ENCODE assay signal across 23 cellular contexts in genomic region chr17:78237403-78238012, GRCh38. TPM values are rescaled to one million over a fixed set of nuclear protein-coding genes. Genes with fewer than 3 reads are reported as not detected.
DNase-seq lines count a peak whose midpoint lies in the region; ATAC-seq, FAIRE-seq and TF ChIP-seq lines count a peak whose summit lies in the region.
"Had no signal": no experiment of that assay in that cellular context is flagged by ENCODE, and none has a peak within 500 bp of the region (broad histone marks: within the 10 kb centered on the region; RNA-seq: fewer than 3 reads in every experiment).

No MANE protein-coding gene starts in this region.

- POLR2A ChIA-PET in SK-N-SH (lab: Yijun Ruan, JAX): interaction anchor here (0.7 to 2.1 kb wide), 5 partner anchors 10 to 18 kb away, joined by 3 to 16 read pairs (median 7); no protein-coding TSS in a partner anchor
- POLR2A ChIA-PET in CD8-positive, alpha-beta memory T cell (lab: Charles Lee): no interaction called here

- H3K4me1 ChIP-seq in SK-N-SH (ENCODE audit: control insufficient read depth in 1 of 2, insufficient read depth in 2 of 2, low read depth in 1 of 2, low read length in 1 of 2) (peaks cover 0 to 32% of the 10 kb centered on the region in 2 experiments; a peak in 1 of 4 replicates), small intestine (ENCODE audit: control insufficient read depth in 2 of 2, insufficient read depth in 1 of 2, low read depth in 1 of 2, low read length in 1 of 2) (no peaks in the 10 kb centered on the region), spleen (peaks cover 3 to 39% (median 13%) of the 10 kb centered on the region in 6 donors)
- H3K4me1 ChIP-seq in CD8-positive, alpha-beta memory T cell (ENCODE audit: insufficient read depth, low read length): no peaks in the 10 kb centered on the region
- H3K4me1 ChIP-seq: A549 had no signal

- peaks cover 3 to 5% (median 5%) of the 10 kb centered on the region in 3 donors for H3K4me1 Mint-ChIP-seq in CD8-positive, alpha-beta memory T cell

- TF ChIP-seq EP300 in SK-N-SH (IDR thresholded peaks at IDR 0.05; ENCODE audit: borderline replicate concordance in 1 of 2, low read depth in 1 of 2, low read length in 1 of 2): no peak

- TF ChIP-seq CTCF in SK-N-SH (IDR thresholded peaks at IDR 0.05) (no peak), spleen (IDR thresholded peaks at IDR 0.05 in 8 of 11, conservative IDR thresholded peaks at IDR 0.05 in 3 of 11) (no peak)

- no peak overlapping the region for H3K9ac ChIP-seq in SK-N-SH

- WGBS in SK-N-SH (ENCODE audit: low lambda C conversion rate): 73% methylated on average over 9 of the region's 11 CpGs
- 66 to 83% (median 77%) methylated on average over 10 to 11 of the region's 11 CpGs for WGBS in small intestine, 3 donors
- WGBS in spleen, 5 donors: 56 to 77% (median 73%) methylated on average over 8 to 11 of the region's 11 CpGs

- no peak overlapping the region for H2AFZ ChIP-seq in SK-N-SH (ENCODE audit: low read depth)

- H3K27me3 ChIP-seq in SK-N-SH (ENCODE audit: insufficient read depth) (peaks cover 5% of the 10 kb centered on the region; the same call in 1 of the 2 replicates), small intestine (ENCODE audit: control insufficient read depth in 2 of 2, insufficient read depth in 2 of 2, low read length in 2 of 2) (peaks cover 0 to 4% of the 10 kb centered on the region in 2 donors), spleen (replicated peaks in 1 of 7) (peaks cover 0 to 19% (median 8%) of the 10 kb centered on the region in 7 donors)
- no peaks in the 10 kb centered on the region for H3K27me3 ChIP-seq in CD8-positive, alpha-beta memory T cell (ENCODE audit: insufficient read depth, low read length, poor library complexity, severe bottlenecking)

- no peaks in the 10 kb centered on the region for H3K36me3 Mint-ChIP-seq in CD8-positive, alpha-beta memory T cell
- H3K36me3 Mint-ChIP-seq: activated naive CD4-positive, alpha-beta T cell treated with anti-CD3 and anti-CD28 coated beads, Interleukin-2, amount 10 ng/mL, durations not matched to agents 7 days and 5 days had no signal

- ATAC-seq in SK-N-SH treated with all-trans-retinoic acid at 6 μM for 48 hours: no peak
- ATAC-seq: A549; activated CD4-positive, alpha-beta T cell treated with anti-CD3 and anti-CD28 coated beads for 36 hours had no signal

- peak; percentile 77 for DNase-seq in SK-N-SH
- peak; percentile 33 for DNase-seq in amniotic epithelial cell (ENCODE audit: low read depth)
- peak; percentile 89 for DNase-seq in medulla oblongata (ENCODE audit: extremely low spot score)
- peak; percentile 92 for DNase-seq in superior temporal gyrus (ENCODE audit: extremely low spot score)
- DNase-seq in small intestine: no peak
- DNase-seq in CD8-positive, alpha-beta memory T cell: no peak
- no peak for DNase-seq in spleen
- DNase-seq: activated CD4-positive, alpha-beta T cell treated with anti-CD3 and anti-CD28 coated beads for 36 hours; activated CD8-positive, alpha-beta memory T cell treated with anti-CD3 and anti-CD28 coated beads, Interleukin-2, amount 50 U/mL, for 48 hours; activated naive CD4-positive, alpha-beta T cell treated with anti-CD3 and anti-CD28 coated beads, Interleukin-2, amount 10 ng/mL, durations not matched to agents 7 days and 5 days; COR-L47; NCI-H2081 treated with DMSO at 0.1 percent for 48 hours; nephron progenitor cell; stimulated activated CD4-positive, alpha-beta T cell treated with anti-CD3 and anti-CD28 coated beads, Interleukin-4, amount 100 ng/mL, for 4 hours; T-helper 9 cell; upper lobe of left lung had no signal

- H3K36me3 ChIP-seq in SK-N-SH (replicated peaks in 1 of 2; ENCODE audit: control insufficient read depth in 1 of 2, insufficient read depth in 2 of 2, low read length in 1 of 2) (no peaks in the 10 kb centered on the region), small intestine (ENCODE audit: control insufficient read depth in 2 of 2, insufficient read depth in 2 of 2, low read length in 2 of 2) (no peaks in the 10 kb centered on the region), spleen (no peaks in the 10 kb centered on the region)
- H3K36me3 ChIP-seq in CD8-positive, alpha-beta memory T cell (ENCODE audit: insufficient read depth, low read length): no peaks in the 10 kb centered on the region
- H3K36me3 ChIP-seq: upper lobe of left lung had no signal

- no peak overlapping the region for H3K4me3 Mint-ChIP-seq in CD8-positive, alpha-beta memory T cell
- H3K4me3 Mint-ChIP-seq: activated CD4-positive, alpha-beta T cell treated with anti-CD3 and anti-CD28 coated beads for 36 hours; activated naive CD4-positive, alpha-beta T cell treated with anti-CD3 and anti-CD28 coated beads, Interleukin-2, amount 10 ng/mL, durations not matched to agents 7 days and 5 days; nephron progenitor cell had no signal

- no peak for TF ChIP-seq RAD21 in SK-N-SH (IDR thresholded peaks at IDR 0.05; ENCODE audit: low read length)

- no peaks in the 10 kb centered on the region for H3F3A ChIP-seq in SK-N-SH (replicated peaks; ENCODE audit: insufficient read depth)

- peaks cover 8 to 10% of the 10 kb centered on the region in 2 donors for H3K27me3 Mint-ChIP-seq in CD8-positive, alpha-beta memory T cell

- intact Hi-C loops in spleen (cut with DNase I; ENCODE audit: low total_unique reads): no loop called here

- no peak for TF ChIP-seq POLR2A in spleen (IDR thresholded peaks at IDR 0.05)

- H3K27ac Mint-ChIP-seq in CD8-positive, alpha-beta memory T cell: no peak overlapping the region
- H3K27ac Mint-ChIP-seq: activated CD4-positive, alpha-beta T cell treated with anti-CD3 and anti-CD28 coated beads for 36 hours; activated naive CD4-positive, alpha-beta T cell treated with anti-CD3 and anti-CD28 coated beads, Interleukin-2, amount 10 ng/mL, durations not matched to agents 7 days and 5 days had no signal

- H3K4me3 ChIP-seq in SK-N-SH (ENCODE audit: low read depth in 2 of 2, low read length in 1 of 2) (no peak overlapping the region), small intestine (ENCODE audit: low read depth in 1 of 2, low read length in 2 of 2) (no peak overlapping the region), spleen (no peak overlapping the region)
- H3K4me3 ChIP-seq in CD8-positive, alpha-beta memory T cell (ENCODE audit: low read length): no peak overlapping the region
- H3K4me3 ChIP-seq: A549, lung, upper lobe of left lung had no signal

- H3K9me2 ChIP-seq in SK-N-SH: no peaks in the 10 kb centered on the region

- no peak overlapping the region for H3K4me2 ChIP-seq in SK-N-SH
- H3K4me2 ChIP-seq: A549 had no signal

- FAIRE-seq in small intestine (lab: Jason Lieb, UNC): no peak
- FAIRE-seq: A549, bronchial epithelial cell, G401.6, GM12891, H54 had no signal

- no peaks in the 10 kb centered on the region for H3K79me2 ChIP-seq in SK-N-SH (ENCODE audit: insufficient read depth)

- no peaks in the 10 kb centered on the region for H3K9me3 ChIP-seq in SK-N-SH
- H3K9me3 ChIP-seq in small intestine (ENCODE audit: control insufficient read depth, low read depth): no peaks in the 10 kb centered on the region
- H3K9me3 ChIP-seq in CD8-positive, alpha-beta memory T cell (ENCODE audit: low read length): no peaks in the 10 kb centered on the region
- H3K9me3 ChIP-seq in spleen: no peaks in the 10 kb centered on the region
- H3K9me3 ChIP-seq: A549, upper lobe of left lung had no signal

- CTCF ChIA-PET in SK-N-SH (lab: Yijun Ruan, JAX): interaction anchor here (0.6 to 6.4 kb wide), 9 partner anchors 10 to 1040 kb away, joined by 3 to 95 read pairs (median 7); no protein-coding TSS in a partner anchor
- CTCF ChIA-PET in CD8-positive, alpha-beta memory T cell (lab: Charles Lee): no interaction called here

- H4K20me1 ChIP-seq in SK-N-SH (ENCODE audit: insufficient read depth): no peaks in the 10 kb centered on the region

- peak overlapping the region in 1 of 2 experiments; percentile 80; a peak in 2 of 4 replicates for H3K27ac ChIP-seq in SK-N-SH (ENCODE audit: low read depth in 2 of 2, low read length in 1 of 2)
- H3K27ac ChIP-seq in small intestine (ENCODE audit: low read depth in 1 of 2, low read length in 1 of 2): no peak overlapping the region
- no peak overlapping the region for H3K27ac ChIP-seq in CD8-positive, alpha-beta memory T cell (ENCODE audit: low read depth, low read length)
- peak overlapping the region in 1 of 8 donors; percentile 5 for H3K27ac ChIP-seq in spleen
- H3K27ac ChIP-seq: A549, upper lobe of left lung had no signal

- no peaks in the 10 kb centered on the region for H3K9me3 Mint-ChIP-seq in CD8-positive, alpha-beta memory T cell
- H3K9me3 Mint-ChIP-seq: activated naive CD4-positive, alpha-beta T cell treated with anti-CD3 and anti-CD28 coated beads, Interleukin-2, amount 10 ng/mL, durations not matched to agents 7 days and 5 days; nephron progenitor cell had no signal

RNA-seq across cellular contexts. Expression of gene TMEM235, which starts 6.1 kb away (rescaled TPM):
- polyA plus RNA-seq in SK-N-SH (2012; rRNA removed) (not detected in 2 replicates), small intestine (not detected), spleen (not detected)
- polyA plus RNA-seq in SK-N-SH (2012; cell fraction: cytosol; rRNA removed): 0.04 TPM in 1 of 2 replicates, not detected in the other
- not detected in 2 replicates for polyA plus RNA-seq in SK-N-SH (2012; cell fraction: nucleus; rRNA removed)
- total RNA-seq in CD8-positive, alpha-beta memory T cell: not detected
- not detected for polyA plus RNA-seq in CD8-positive, alpha-beta memory T cell
- total RNA-seq in spleen: not detected
- total RNA-seq: activated CD4-positive, alpha-beta T cell treated with anti-CD3 and anti-CD28 coated beads for 36 hours; bronchial epithelial cell; upper lobe of left lung had no signal
- polyA plus RNA-seq: A549 had no signal

RNA-seq across cellular contexts. Expression of gene BIRC5, which starts 23.5 kb away (rescaled TPM):
- polyA plus RNA-seq in SK-N-SH (2012; rRNA removed) (23.5 and 31.4 TPM in 2 replicates), small intestine (10 to 100 TPM in 1 of 3 donors, 1 to 10 TPM in 2; 2.2 to 40.6 (median 4.0) TPM), spleen (10 to 100 TPM in 1 of 3 donors, 1 to 10 TPM in 2; 2.1 to 11.3 (median 7.2) TPM)
- polyA plus RNA-seq in SK-N-SH (2012; cell fraction: cytosol; rRNA removed): 25.8 and 29.6 TPM in 2 replicates
- polyA plus RNA-seq in SK-N-SH (2012; cell fraction: nucleus; rRNA removed): 13.7 and 15.8 TPM in 2 replicates
- total RNA-seq in CD8-positive, alpha-beta memory T cell: 10 to 100 TPM; 61.0 to 65.1 TPM
- 0.69 TPM for polyA plus RNA-seq in CD8-positive, alpha-beta memory T cell
- total RNA-seq in spleen: 10 to 100 TPM in 1 of 7 donors, 1 to 10 TPM in 6; 2.3 to 11.9 (median 6.2) TPM

RNA-seq across cellular contexts. Expression of gene AFMID, which starts 50.3 kb away (rescaled TPM):
- polyA plus RNA-seq in SK-N-SH (2012; rRNA removed) (44.4 and 59.0 TPM in 2 replicates), small intestine (10 to 100 TPM; 24.0 to 45.2 (median 32.2) TPM), spleen (10 to 100 TPM; 13.1 to 22.0 (median 14.1) TPM)
- 41.9 and 50.3 TPM in 2 replicates for polyA plus RNA-seq in SK-N-SH (2012; cell fraction: cytosol; rRNA removed)
- polyA plus RNA-seq in SK-N-SH (2012; cell fraction: nucleus; rRNA removed): 47.1 and 49.5 TPM in 2 replicates
- 10 to 100 TPM; 24.7 to 30.2 TPM for total RNA-seq in CD8-positive, alpha-beta memory T cell
- polyA plus RNA-seq in CD8-positive, alpha-beta memory T cell: 1.4 TPM
- 10 to 100 TPM; 19.3 to 42.5 (median 27.0) TPM for total RNA-seq in spleen

RNA-seq across cellular contexts. Expression of gene TK1, which starts 50.7 kb away (rescaled TPM):
- polyA plus RNA-seq in SK-N-SH (2012; rRNA removed): 70.7 and 112 TPM in 2 replicates
- polyA plus RNA-seq in SK-N-SH (2012; cell fraction: cytosol; rRNA removed): 42.3 and 61.2 TPM in 2 replicates
- 46.5 and 61.3 TPM in 2 replicates for polyA plus RNA-seq in SK-N-SH (2012; cell fraction: nucleus; rRNA removed)
- polyA plus RNA-seq in small intestine: 10 to 100 TPM in 2 of 3 donors, 1 to 10 TPM in 1; 6.9 to 60.6 (median 11.6) TPM
- 10 to 100 TPM; 84.4 to 86.2 TPM for total RNA-seq in CD8-positive, alpha-beta memory T cell
- polyA plus RNA-seq in CD8-positive, alpha-beta memory T cell: 2.2 TPM
- total RNA-seq in spleen: 10 to 100 TPM in 5 of 7 donors, 1 to 10 TPM in 2; 3.7 to 18.7 (median 10.5) TPM
- 10 to 100 TPM in 2 of 3 donors, 1 to 10 TPM in 1; 3.9 to 20.4 (median 19.8) TPM for polyA plus RNA-seq in spleen

Comparison
In these comparisons a context has a peak if more than half of its experiments do, and no peak if none do; other contexts are left out.
1. DNase-seq: peak in SK-N-SH (single experiment), amniotic epithelial cell (single experiment), medulla oblongata (single experiment) and superior temporal gyrus (single experiment); none in small intestine (single experiment), CD8-positive, alpha-beta memory T cell (0 of 5) and spleen (single experiment).